10 cellular contexts compared by ENCODE assay signal in genomic region chr18:79328917-79329316, GRCh38.
"Had no signal": no experiment of that assay in that cellular context is flagged by ENCODE, and none has a peak within 500 bp of the region (broad histone marks: within the 10 kb centered on the region; RNA-seq: fewer than 3 reads in every experiment).

No MANE protein-coding gene starts in this region.

- H3K27ac Mint-ChIP-seq: GM23338, H9, HFFc6 had no signal

- H3K4me3 ChIP-seq: GM23248, GM23338, HAP-1 had no signal

- H3K27ac ChIP-seq: GM23248 had no signal

- H3K4me2 ChIP-seq: GM23338 had no signal

- H3K4me3 Mint-ChIP-seq: GM23338, H9, HFFc6 had no signal

- DNase-seq: GM23248, GOT3, H7, H9, HCEC 1CT, HFFc6 had no signal

- H2AFZ ChIP-seq: GM23248, GM23338 had no signal

- H3K36me3 ChIP-seq: HAP-1 had no signal

- H3K9me3 ChIP-seq: HAP-1 had no signal

- FAIRE-seq: H1, H54 had no signal
